In genomic region chrX:155026727-155027508, GRCh38 we compare ENCODE assay signal across 8 cellular contexts. TPM values are rescaled to one million over a fixed set of nuclear protein-coding genes. Genes with fewer than 3 reads are reported as not detected.
DNase-seq lines count a peak whose midpoint lies in the region; ATAC-seq and TF ChIP-seq lines count a peak whose summit lies in the region.

A gene with protein sequence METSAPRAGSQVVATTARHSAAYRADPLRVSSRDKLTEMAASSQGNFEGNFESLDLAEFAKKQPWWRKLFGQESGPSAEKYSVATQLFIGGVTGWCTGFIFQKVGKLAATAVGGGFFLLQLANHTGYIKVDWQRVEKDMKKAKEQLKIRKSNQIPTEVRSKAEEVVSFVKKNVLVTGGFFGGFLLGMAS (plus strand): TSS chrX:155026844. CDS start chrX:155026939, 95 bp downstream.

- POLR2A ChIA-PET in BJ (lab: Charles Lee), result interaction anchor here (0.6 kb wide), 1 partner anchor 426 kb away, joined by 3 read pairs; no protein-coding TSS in a partner anchor
- POLR2A ChIA-PET in activated CD4-positive, alpha-beta T cell treated with anti-CD3 and anti-CD28 coated beads for 36 hours (lab: Charles Lee), result interaction anchor here (0.6 to 1.0 kb wide), 2 partner anchors 249 to 605 kb away, joined by 3 to 4 read pairs; no protein-coding TSS in a partner anchor

- TF ChIP-seq CTCF in BJ (IDR thresholded peaks at IDR 0.05; ENCODE audit: insufficient read depth, low read depth, low read length) (no peak), choroid plexus epithelial cell (conservative IDR thresholded peaks at IDR 0.05; ENCODE audit: low read depth, low read length) (no peak)

- peak; percentile 82 for ATAC-seq in HG03457 (IDR thresholded peaks at IDR 0.05; ENCODE audit: unreplicated experiment)
- ATAC-seq in activated CD4-positive, alpha-beta T cell treated with anti-CD3 and anti-CD28 coated beads for 36 hours, result peak; percentile 86

- H3K4me3 ChIP-seq in BJ (ENCODE audit: low read depth, low read length), result peak within 1 kb of the TSS; percentile 70
- H3K4me3 ChIP-seq in choroid plexus epithelial cell (ENCODE audit: low read depth, low read length), result peak within 1 kb of the TSS; percentile 69

- no peaks in the 10 kb centered on the region for H3K36me3 ChIP-seq in BJ (ENCODE audit: control insufficient read depth, insufficient read depth, low read length)

- H3K27me3 Mint-ChIP-seq in activated CD4-positive, alpha-beta T cell treated with anti-CD3 and anti-CD28 coated beads for 36 hours, result no peaks in the 10 kb centered on the region

- no peaks in the 10 kb centered on the region for H3K9me3 Mint-ChIP-seq in activated CD4-positive, alpha-beta T cell treated with anti-CD3 and anti-CD28 coated beads for 36 hours (ENCODE audit: low read depth)

- DNase-seq in BJ (ENCODE audit: low read depth) (peak; percentile 69), GM19240 (ENCODE audit: insufficient read length, low spot score) (peak; percentile 41), NCI-H524 (lab: John Stamatoyannopoulos, UW) (peak; percentile 94 to 97), choroid plexus epithelial cell (ENCODE audit: low read depth) (peak; percentile 95), kidney glomerular epithelial cell (lab: John Stamatoyannopoulos, UW) (peak; percentile 61)
- DNase-seq in activated CD4-positive, alpha-beta T cell treated with anti-CD3 and anti-CD28 coated beads for 36 hours, result peak; percentile 94
- DNase-seq in stimulated activated CD4-positive, alpha-beta T cell treated with anti-CD3 and anti-CD28 coated beads, Interleukin-1b, Interleukin-23, amount 100 ng/mL, for 1 hour (ENCODE audit: low read depth in 2 of 2), result peak; percentile 72 to 88

- peak within 1 kb of the TSS; percentile 86 for H3K4me3 Mint-ChIP-seq in activated CD4-positive, alpha-beta T cell treated with anti-CD3 and anti-CD28 coated beads for 36 hours

- H3K4me1 Mint-ChIP-seq in activated CD4-positive, alpha-beta T cell treated with anti-CD3 and anti-CD28 coated beads for 36 hours, result peaks cover 21% of the 10 kb centered on the region

- H3K27me3 ChIP-seq in BJ (ENCODE audit: control insufficient read depth, insufficient read depth, low read length), result no peaks in the 10 kb centered on the region

- CTCF ChIA-PET in BJ (lab: Yijun Ruan, JAX), result interaction anchor here (0.6 kb wide), 1 partner anchor 198 kb away, joined by 3 read pairs; no protein-coding TSS in a partner anchor
- CTCF ChIA-PET in activated CD4-positive, alpha-beta T cell treated with anti-CD3 and anti-CD28 coated beads for 36 hours (lab: Charles Lee), result interaction anchor here (0.7 to 1.3 kb wide), 4 partner anchors 10 to 30 kb away, joined by 3 read pairs; no protein-coding TSS in a partner anchor

- intact Hi-C loops in activated CD4-positive, alpha-beta T cell treated with anti-CD3 and anti-CD28 coated beads for 36 hours (cut with DNase I, micrococcal nuclease), result loop anchor here (1.0 to 10.0 kb wide), 9 partner anchors 30 to 854 kb away; partner anchors contain the start of genes BRCC3 (in 2 of the 2), CMC4 (in 2 of the 2), MTCP1 (in 2 of the 2) and MPP1 (in 1 of the 2)

- peaks cover 2% of the 10 kb centered on the region for H3K36me3 Mint-ChIP-seq in activated CD4-positive, alpha-beta T cell treated with anti-CD3 and anti-CD28 coated beads for 36 hours (ENCODE audit: low read depth)

- peak within 1 kb of the TSS; percentile 93 for H3K27ac Mint-ChIP-seq in activated CD4-positive, alpha-beta T cell treated with anti-CD3 and anti-CD28 coated beads for 36 hours

RNA-seq across cellular contexts. Expression of the gene that starts here (rescaled TPM):
- polyA plus RNA-seq in BJ (2011; rRNA removed), result 65.2 and 86.6 TPM in 2 replicates
- polyA minus RNA-seq in BJ (2011; rRNA and poly(A)+ RNA removed), result 12.2 and 13.3 TPM in 2 replicates
- 10 to 100 TPM; 83.7 to 86.9 TPM for total RNA-seq in activated CD4-positive, alpha-beta T cell treated with anti-CD3 and anti-CD28 coated beads for 36 hours

Comparison
In these comparisons a context has a peak if more than half of its experiments do, and no peak if none do; other contexts are left out.
1. Peak in every context shown above with its lines: DNase-seq, ATAC-seq and H3K4me3 ChIP-seq.
2. DNase-seq: peak in every context shown above with its lines; median percentile 96 in NCI-H524; 95 in choroid plexus epithelial cell; 94 in activated CD4-positive, alpha-beta T cell treated with anti-CD3 and anti-CD28 coated beads for 36 hours; 80 in stimulated activated CD4-positive, alpha-beta T cell treated with anti-CD3 and anti-CD28 coated beads, Interleukin-1b, Interleukin-23, amount 100 ng/mL, for 1 hour; 69 in BJ; 61 in kidney glomerular epithelial cell; 41 in GM19240.